Comparison of ENCODE assay signal across 8 cellular contexts in the genomic region with DNA sequence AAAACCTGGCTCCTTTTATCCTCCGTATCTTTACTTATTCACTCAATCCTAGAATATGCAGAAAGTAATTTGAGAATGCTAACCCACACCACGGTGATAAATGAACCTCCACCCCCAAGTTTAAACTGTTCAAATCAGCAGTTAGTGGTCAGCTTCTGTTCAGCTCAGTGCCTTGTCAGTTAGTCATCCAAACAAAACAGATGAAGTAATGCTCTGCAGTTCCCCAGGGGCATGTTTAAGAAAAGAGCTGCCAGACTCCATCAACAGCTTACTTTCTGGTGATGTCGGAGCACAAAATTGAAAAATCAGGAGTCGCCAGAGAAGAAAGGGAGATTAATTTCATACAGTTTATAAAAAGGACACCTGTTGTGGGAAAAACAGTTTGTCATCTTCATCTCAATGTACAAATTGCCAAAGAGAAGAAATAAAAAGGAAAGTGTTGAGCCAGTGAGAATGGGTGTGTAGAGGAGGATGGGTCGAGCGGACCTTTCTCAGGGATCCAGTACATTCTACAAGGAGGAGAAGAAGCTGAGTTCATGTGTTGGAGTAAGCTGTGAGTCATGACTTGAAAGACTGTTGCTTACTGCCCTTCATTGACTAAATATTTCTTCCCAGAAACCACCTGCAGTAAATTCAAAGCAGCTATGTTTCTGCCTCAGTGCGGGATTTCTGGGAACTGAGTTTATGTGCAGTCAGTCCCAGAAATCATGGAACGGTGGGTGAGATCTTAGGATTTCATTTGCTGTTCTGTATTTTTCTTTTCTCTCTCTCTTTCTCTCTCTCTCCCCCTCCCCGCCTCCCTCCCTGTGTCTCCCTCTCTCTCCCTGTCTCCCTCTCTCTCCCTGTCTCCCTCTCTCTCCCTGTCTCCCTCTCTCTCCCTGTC. TPM values are rescaled to one million over a fixed set of nuclear protein-coding genes. Genes with fewer than 3 reads are reported as not detected.
DNase-seq lines count a peak whose midpoint lies in the region; ATAC-seq, FAIRE-seq and TF ChIP-seq lines count a peak whose summit lies in the region.

No MANE protein-coding gene starts in this region.

- ATAC-seq in HCT116 (peak; percentile 88), lung (ENCODE audit: insufficient read depth, low FRiP score) (peak; percentile 69)

- no TSS peak for BruUV-seq in HCT116 (replicated peaks; lab: Mats Ljungman, UMichigan)

- no peaks in the 10 kb centered on the region for H3K36me3 ChIP-seq in HCT116 (ENCODE audit: control insufficient read depth in 1 of 2, insufficient read depth in 2 of 2, low read length in 2 of 2)
- peaks cover 41% of the 10 kb centered on the region for H3K36me3 ChIP-seq in MG63
- H3K36me3 ChIP-seq in lung (ENCODE audit: control insufficient read depth in 2 of 2, insufficient read depth in 2 of 2, low read length in 2 of 2): peaks cover 0 to 1% of the 10 kb centered on the region in 2 donors
- peaks cover 0 to 4% of the 10 kb centered on the region in 2 donors for H3K36me3 ChIP-seq in neuronal stem cell (replicated peaks in 1 of 2; ENCODE audit: control insufficient read depth in 2 of 2, insufficient read depth in 2 of 2, low read length in 2 of 2)

- TF ChIP-seq POLR2A in GM12891 (IDR thresholded peaks at IDR 0.05; ENCODE audit: low read depth, low read length): no peak
- TF ChIP-seq POLR2A in HCT116 (IDR thresholded peaks at IDR 0.05; ENCODE audit: borderline replicate concordance, extremely low read depth, insufficient read depth, insufficient read length): no peak

- H3K4me2 ChIP-seq in HCT116 (ENCODE audit: low read length): peak overlapping the region; percentile 61
- H3K4me2 ChIP-seq in neuronal stem cell (ENCODE audit: insufficient read depth, low read length, poor library complexity, severe bottlenecking): no peak overlapping the region

- H3K9me3 ChIP-seq in HCT116 (ENCODE audit: control insufficient read depth in 1 of 2, insufficient read depth in 1 of 2, low read depth in 1 of 2, low read length in 2 of 2) (no peaks in the 10 kb centered on the region), MG63 (no peaks in the 10 kb centered on the region), lung (ENCODE audit: control insufficient read depth in 2 of 2, insufficient read depth in 1 of 2, low read length in 1 of 2) (no peaks in the 10 kb centered on the region), neuronal stem cell (replicated peaks in 1 of 2; ENCODE audit: control insufficient read depth in 2 of 2, insufficient read depth in 1 of 2, low read depth in 1 of 2, low read length in 2 of 2) (peaks cover 0 to 3% of the 10 kb centered on the region in 2 donors)

- H2BK120ac ChIP-seq in neuronal stem cell (ENCODE audit: low read depth, low read length): no peak overlapping the region

- 64 to 65% methylated on average over 9 of the region's 9 CpGs for whole genome bisulfite sequencing in lung, 2 donors
- WGBS in neuronal stem cell (ENCODE audit: extremely low coverage in 2 of 2, insufficient read length in 2 of 2, insufficient replicate concordance in 1 of 2), 2 donors: no CpG with 5 or more reads among the region's 9 CpGs

- H3K4me1 ChIP-seq in HCT116 (ENCODE audit: control insufficient read depth in 1 of 2, insufficient read depth in 2 of 2, low read length in 2 of 2) (peaks cover 44 to 71% of the 10 kb centered on the region in 2 experiments), lung (ENCODE audit: control insufficient read depth in 2 of 2, insufficient read depth in 2 of 2, low read length in 2 of 2) (peaks cover 25 to 58% of the 10 kb centered on the region in 2 donors), neuronal stem cell (ENCODE audit: control insufficient read depth in 2 of 2, insufficient read depth in 1 of 2, low read depth in 1 of 2, low read length in 2 of 2) (peaks cover 25 to 35% of the 10 kb centered on the region in 2 donors)

- no peak overlapping the region for H2AK5ac ChIP-seq in neuronal stem cell (ENCODE audit: low read depth, low read length)

- peaks cover 34% of the 10 kb centered on the region; the same call in 1 of the 2 replicates for H4K20me1 ChIP-seq in HCT116 (ENCODE audit: insufficient read depth)

- H3K79me1 ChIP-seq in neuronal stem cell (ENCODE audit: low read depth, low read length): peaks cover 4% of the 10 kb centered on the region

- H3K14ac ChIP-seq in neuronal stem cell (ENCODE audit: low read length): no peak overlapping the region

- H3K4me3 ChIP-seq in HCT116 (replicated peaks in 1 of 2; ENCODE audit: low read depth in 1 of 2, low read length in 2 of 2) (peak overlapping the region in 1 of 2 experiments; percentile 3; a peak in 1 of 4 replicates), MG63 (peak overlapping the region; percentile 32), lung (no peak overlapping the region), neuronal stem cell (ENCODE audit: low read length in 2 of 2) (no peak overlapping the region)

- H3K79me2 ChIP-seq in HCT116 (ENCODE audit: insufficient read depth, low read length): peaks cover 99% of the 10 kb centered on the region

- H2BK15ac ChIP-seq in neuronal stem cell (ENCODE audit: low read length): no peak overlapping the region

- peak; percentile 50 for FAIRE-seq in GM12891 (lab: Jason Lieb, UNC)

- peak overlapping the region; percentile 25; the same call in 1 of the 2 replicates for H3K9ac ChIP-seq in HCT116 (ENCODE audit: low read length)
- no peak overlapping the region for H3K9ac ChIP-seq in neuronal stem cell (ENCODE audit: low read depth, low read length, poor library complexity)

- no peak overlapping the region for H4K8ac ChIP-seq in neuronal stem cell (ENCODE audit: low read depth, low read length)

- no peaks in the 10 kb centered on the region for H3K9me2 ChIP-seq in HCT116 (ENCODE audit: insufficient read depth)

- H4K91ac ChIP-seq in neuronal stem cell (ENCODE audit: low read depth, low read length, poor library complexity): no peak overlapping the region

- intact Hi-C loops in HCT116 (cut with micrococcal nuclease): no loop called here

- H3K23ac ChIP-seq in neuronal stem cell (ENCODE audit: low read depth, low read length, poor library complexity): no peak overlapping the region

- no peaks in the 10 kb centered on the region for H3K27me3 ChIP-seq in HCT116 (ENCODE audit: insufficient read depth, low read length)
- no peaks in the 10 kb centered on the region for H3K27me3 ChIP-seq in MG63
- H3K27me3 ChIP-seq in lung (ENCODE audit: control insufficient read depth, insufficient read depth): no peaks in the 10 kb centered on the region
- H3K27me3 ChIP-seq in neuronal stem cell (ENCODE audit: control insufficient read depth in 3 of 3, insufficient read depth in 3 of 3, low read depth in 1 of 3, low read length in 3 of 3): no peaks in the 10 kb centered on the region

- H3K4ac ChIP-seq in neuronal stem cell (ENCODE audit: low read length): no peak overlapping the region

- no peak overlapping the region for H2BK5ac ChIP-seq in neuronal stem cell (ENCODE audit: low read length)

- H3K18ac ChIP-seq in neuronal stem cell (ENCODE audit: low read length): no peak overlapping the region

- RAD21 ChIA-PET in HCT116 (lab: Charles Lee; ENCODE audit: low non-redundant PET in 1 of 2, low total read pairs in 2 of 2, uncharacterized antibody in 2 of 2, unreplicated experiment in 2 of 2): interaction anchor here in 1 of 2 experiments (0.9 to 1.7 kb wide), 3 partner anchors 11 to 113 kb away, joined by 3 to 6 read pairs (median 3); no protein-coding TSS in a partner anchor

- TF ChIP-seq RAD21 in HCT116 (IDR thresholded peaks at IDR 0.05; ENCODE audit: low read depth): 0 out of 2 replicates have a peak, but pooled peaks have one; percentile 5

- H2BK12ac ChIP-seq in neuronal stem cell (ENCODE audit: low read length): no peak overlapping the region

- TF ChIP-seq CTCF in HCT116 (IDR thresholded peaks at IDR 0.05 in 2 of 3, conservative IDR thresholded peaks at IDR 0.05 in 1 of 3; ENCODE audit: borderline replicate concordance in 1 of 3, insufficient read depth in 1 of 3, low read depth in 2 of 3, low read length in 2 of 3) (no peak), lung (IDR thresholded peaks at IDR 0.05; ENCODE audit: control extremely low read depth, extremely low read depth) (no peak)

- H3K27ac ChIP-seq in HCT116 (ENCODE audit: low read depth, low read length) (peak overlapping the region; percentile 20), lung (ENCODE audit: low read depth in 1 of 2, low read length in 1 of 2) (peak overlapping the region in 1 of 2 donors; percentile 59), neuronal stem cell (replicated peaks; ENCODE audit: low read length) (no peak overlapping the region)

- DNase-seq in GM12891 (ENCODE audit: insufficient read length, low spot score) (no peak), HCT116 (ENCODE audit: low read depth, low spot score) (peak; percentile 32), MG63 (peak; percentile 81), amniotic stem cell (lab: John Stamatoyannopoulos, UW) (peak; percentile 84), lung (ENCODE audit: low spot score) (no peak), amygdala (lab: John Stamatoyannopoulos, UW) (no peak), superior temporal gyrus (ENCODE audit: extremely low spot score) (no peak), neuronal stem cell (ENCODE audit: low spot score) (no peak)

- CTCF ChIA-PET in HCT116 (lab: Charles Lee): interaction anchor here (1.0 to 1.7 kb wide), 2 partner anchors 14 to 113 kb away, joined by 4 to 5 read pairs; a partner anchor contains a TSS

- H2AFZ ChIP-seq in HCT116 (ENCODE audit: low read depth, low read length, poor library complexity, severe bottlenecking) (no peak overlapping the region), neuronal stem cell (ENCODE audit: low read length) (no peak overlapping the region)

- POLR2A ChIA-PET in HCT116 (lab: Charles Lee): interaction anchor here (1.1 kb wide), 1 partner anchor 11 kb away, joined by 7 read pairs; no protein-coding TSS in a partner anchor

TF ChIP-seq in GM12891, 5 proteins besides CTCF, POLR2A, EP300 and RAD21 (continues in another document):
- TF ChIP-seq TAF1 (IDR thresholded peaks at IDR 0.05; ENCODE audit: low read depth, low read length): no peak
- no peak for TF ChIP-seq POLR2AphosphoS5 (IDR thresholded peaks at IDR 0.05; ENCODE audit: low read depth, low read length)
- no peak; the same call in 1 of the 2 replicates for TF ChIP-seq SPI1 (IDR thresholded peaks at IDR 0.05; ENCODE audit: low read depth, low read length)
- no peak for TF ChIP-seq POU2F2 (IDR thresholded peaks at IDR 0.05; ENCODE audit: low read depth, low read length)

TF ChIP-seq in HCT116, 20 proteins besides CTCF, POLR2A, EP300 and RAD21 (continues in another document):
- peak; percentile 60; the same call in 1 of the 2 replicates for TF ChIP-seq SIN3A (IDR thresholded peaks at IDR 0.05; ENCODE audit: low read depth)
- TF ChIP-seq, protein P1, sequence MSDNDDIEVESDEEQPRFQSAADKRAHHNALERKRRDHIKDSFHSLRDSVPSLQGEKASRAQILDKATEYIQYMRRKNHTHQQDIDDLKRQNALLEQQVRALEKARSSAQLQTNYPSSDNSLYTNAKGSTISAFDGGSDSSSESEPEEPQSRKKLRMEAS (IDR thresholded peaks at IDR 0.05): 0 out of 2 replicates have a peak, but pooled peaks have one; percentile 25
- TF ChIP-seq EGR1 (IDR thresholded peaks at IDR 0.05; ENCODE audit: low read depth): no peak

RNA-seq across cellular contexts. Expression of a gene that starts 13.7 kb away (rescaled TPM):
- 24.2 TPM for polyA plus RNA-seq in GM12891 (2012; ENCODE audit: low read depth, missing spikeins)
- 68.4 TPM for total RNA-seq in HCT116 (2021; ENCODE audit: unreplicated experiment)
- polyA plus RNA-seq in HCT116 (2012): 31.0 and 40.5 TPM in 2 replicates
- 123 and 124 TPM in 2 replicates for total RNA-seq in MG63 (2014; rRNA removed; shearing (Covaris generic); ENCODE audit: low replicate concordance)
- total RNA-seq in lung: 100 to 1,000 TPM; 165 to 243 TPM
- polyA plus RNA-seq in lung: 10 to 100 TPM; 23.8 to 55.3 TPM
- 21.6 TPM for polyA plus RNA-seq in neuronal stem cell (2013, experiment 1 of 2)
- polyA plus RNA-seq in neuronal stem cell (2013, experiment 2 of 2): 22.4 TPM

Comparison
In these comparisons a context has a peak if more than half of its experiments do, and no peak if none do; other contexts are left out.
1. DNase-seq: peak in HCT116 (single experiment), MG63 (single experiment) and amniotic stem cell (single experiment); none in GM12891 (single experiment), lung (single experiment), amygdala (0 of 56), superior temporal gyrus (single experiment) and neuronal stem cell (single experiment).